ENCODE assay signal across 8 cellular contexts in the genomic region with DNA sequence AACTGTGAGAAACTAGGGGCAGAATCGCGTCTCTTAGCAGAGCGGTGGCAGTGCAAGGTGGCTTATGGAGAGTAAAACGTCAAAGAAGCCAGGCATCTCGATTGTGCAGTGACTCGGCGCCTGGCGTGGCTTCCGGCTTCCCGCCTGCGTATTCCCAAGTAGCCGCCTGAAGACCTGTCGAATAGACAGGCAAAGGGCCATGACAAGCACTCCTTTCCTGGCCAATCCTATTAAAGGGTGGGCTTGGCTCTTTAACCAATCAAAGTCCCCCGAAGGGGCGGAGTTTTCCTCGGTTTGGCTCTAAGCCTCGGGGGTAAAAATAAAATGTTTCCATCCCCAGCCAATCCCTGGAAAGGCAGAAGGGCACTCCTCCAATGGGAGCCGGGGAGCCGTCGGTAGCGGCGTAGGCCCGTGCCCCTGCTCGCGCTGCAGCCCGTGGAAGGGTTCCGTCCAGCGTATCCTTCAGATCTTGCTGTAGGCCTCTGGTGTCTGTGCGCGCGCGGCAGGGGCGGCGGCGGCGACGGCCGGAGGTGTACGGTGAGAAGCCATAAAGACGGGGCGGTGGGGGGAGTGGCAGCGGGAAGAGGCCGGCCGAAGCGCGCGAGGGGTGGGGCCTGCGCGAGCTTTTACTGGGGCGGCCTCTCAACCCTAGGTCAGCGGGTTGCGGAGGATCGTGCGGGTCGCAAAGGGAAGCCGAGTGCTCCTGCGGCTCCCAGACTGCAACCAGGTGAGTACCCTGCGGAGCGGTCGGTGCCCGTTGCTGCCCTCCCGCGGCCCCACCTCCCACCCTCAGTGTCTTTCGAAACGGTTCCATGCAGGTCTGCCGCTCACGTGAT. TPM values are rescaled to one million over a fixed set of nuclear protein-coding genes. Genes with fewer than 3 reads are reported as not detected.
DNase-seq lines count a peak whose midpoint lies in the region; ATAC-seq and TF ChIP-seq lines count a peak whose summit lies in the region.

A gene with protein sequence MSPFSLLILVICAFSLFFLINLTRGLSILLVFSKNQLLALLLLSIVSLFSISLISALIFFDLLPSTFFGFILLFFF (plus strand): TSS at position 395 of the 836 bp plus-strand sequence. CDS start 30,131 bp downstream, outside the sequence.

- H4K20me1 ChIP-seq in osteoblast (ENCODE audit: insufficient read depth, low read length), result no peaks in the 10 kb centered on the region

- TF ChIP-seq CTCF in GM10248 (IDR thresholded peaks at IDR 0.05; ENCODE audit: control extremely low read depth, extremely low read depth, low read depth, missing control alignments), result no peak
- no peak for TF ChIP-seq CTCF in osteoblast (IDR thresholded peaks at IDR 0.05; ENCODE audit: extremely low read depth, low read depth, low read length)
- TF ChIP-seq CTCF in tibial artery (IDR thresholded peaks at IDR 0.05), result no peak

- H3K36me3 Mint-ChIP-seq in activated naive CD8-positive, alpha-beta T cell treated with anti-CD3 and anti-CD28 coated beads, Interleukin-2, amount 10 ng/mL, durations not matched to agents 7 days and 5 days, result peaks cover 1% of the 10 kb centered on the region

- H3K27ac ChIP-seq in osteoblast (ENCODE audit: low read depth, low read length) (peak within 1 kb of the TSS; percentile 80), tibial artery (peak within 1 kb of the TSS; percentile 85 to 94)

- DNase-seq in GM10248 (ENCODE audit: extremely low spot score) (peak; percentile 84), NCI-H1092 treated with DMSO at 0.1 percent for 48 hours (lab: John Stamatoyannopoulos, UW) (peak; percentile 98), SKM-1 treated with dmso at 0.1 percent for 144 hours (lab: John Stamatoyannopoulos, UW; ENCODE audit: unreplicated experiment) (peak; percentile 81), head of caudate nucleus (peak; percentile 72 to 94 (median 87)), osteoblast (ENCODE audit: insufficient read length, low spot score, missing footprints) (peak; percentile 93), tibial artery (peak; percentile 87 to 94)
- DNase-seq in activated naive CD8-positive, alpha-beta T cell treated with anti-CD3 and anti-CD28 coated beads, Interleukin-2, amount 10 ng/mL, durations not matched to agents 7 days and 5 days, result peak; percentile 79

- H3K4me3 ChIP-seq in osteoblast (ENCODE audit: insufficient read depth, low read length) (peak within 1 kb of the TSS; percentile 72), tibial artery (peak within 1 kb of the TSS; percentile 67 to 79)

- H3K9me3 ChIP-seq in osteoblast (ENCODE audit: low read depth, low read length), result no peaks in the 10 kb centered on the region
- no peaks in the 10 kb centered on the region for H3K9me3 ChIP-seq in tibial artery

- peak within 1 kb of the TSS; percentile 90 for H3K4me3 Mint-ChIP-seq in activated naive CD8-positive, alpha-beta T cell treated with anti-CD3 and anti-CD28 coated beads, Interleukin-2, amount 10 ng/mL, durations not matched to agents 7 days and 5 days

- H3K36me3 ChIP-seq in osteoblast (ENCODE audit: insufficient read depth, low read length) (no peaks in the 10 kb centered on the region), tibial artery (peaks cover 0 to 5% (median 0%) of the 10 kb centered on the region in 3 donors)

- peak; percentile 91 for ATAC-seq in HG02610 (IDR thresholded peaks at IDR 0.05; ENCODE audit: unreplicated experiment)
- ATAC-seq in activated naive CD8-positive, alpha-beta T cell treated with anti-CD3 and anti-CD28 coated beads, Interleukin-2, amount 10 ng/mL, durations not matched to agents 7 days and 5 days (ENCODE audit: low read depth), result peak; percentile 85

- H2AFZ ChIP-seq in osteoblast (ENCODE audit: low read length), result peak within 1 kb of the TSS; percentile 84

- H3K4me1 ChIP-seq in osteoblast (ENCODE audit: insufficient read depth, low read length) (peaks cover 10% of the 10 kb centered on the region), tibial artery (peaks cover 0 to 8% (median 0%) of the 10 kb centered on the region in 4 donors)

- H3K4me1 Mint-ChIP-seq in activated naive CD8-positive, alpha-beta T cell treated with anti-CD3 and anti-CD28 coated beads, Interleukin-2, amount 10 ng/mL, durations not matched to agents 7 days and 5 days, result peaks cover 11% of the 10 kb centered on the region

- no peaks in the 10 kb centered on the region for H3K9me3 Mint-ChIP-seq in activated naive CD8-positive, alpha-beta T cell treated with anti-CD3 and anti-CD28 coated beads, Interleukin-2, amount 10 ng/mL, durations not matched to agents 7 days and 5 days

- H3K27me3 ChIP-seq in osteoblast (ENCODE audit: insufficient read depth, low read length) (no peaks in the 10 kb centered on the region), tibial artery (no peaks in the 10 kb centered on the region)

- H3K4me2 ChIP-seq in osteoblast (ENCODE audit: insufficient read depth, low read length), result peak within 1 kb of the TSS; percentile 94

- no peaks in the 10 kb centered on the region for H3K27me3 Mint-ChIP-seq in activated naive CD8-positive, alpha-beta T cell treated with anti-CD3 and anti-CD28 coated beads, Interleukin-2, amount 10 ng/mL, durations not matched to agents 7 days and 5 days

- peaks cover 5% of the 10 kb centered on the region for H3K79me2 ChIP-seq in osteoblast (ENCODE audit: insufficient read depth, low read length)

- POLR2A ChIA-PET in GM10248 (lab: Yijun Ruan, JAX), result interaction anchor here (1.3 kb wide), 1 partner anchor 12 kb away, joined by 7 read pairs; a partner anchor contains a TSS
- POLR2A ChIA-PET in activated naive CD8-positive, alpha-beta T cell treated with anti-CD3 and anti-CD28 coated beads, Interleukin-2, amount 10 ng/mL, durations not matched to agents 7 days and 5 days (lab: Charles Lee), result interaction anchor here (1.5 kb wide), 1 partner anchor 12 kb away, joined by 10 read pairs; a partner anchor contains a TSS

- intact Hi-C loops in head of caudate nucleus (cut with DNase I) (no loop called here), tibial artery (cut with DNase I; ENCODE audit: low total_unique reads) (loop anchor here (1.0 kb wide), 1 partner anchor 23 kb away; no protein-coding TSS in a partner anchor)

- peak within 1 kb of the TSS; percentile 88 for H3K27ac Mint-ChIP-seq in activated naive CD8-positive, alpha-beta T cell treated with anti-CD3 and anti-CD28 coated beads, Interleukin-2, amount 10 ng/mL, durations not matched to agents 7 days and 5 days

- CTCF ChIA-PET in GM10248 (lab: Yijun Ruan, JAX), result no interaction called here

RNA-seq across cellular contexts. Expression of the gene that starts here (rescaled TPM):
- total RNA-seq in activated naive CD8-positive, alpha-beta T cell treated with anti-CD3 and anti-CD28 coated beads, Interleukin-2, amount 10 ng/mL, durations not matched to agents 7 days and 5 days, result 10 to 100 TPM; 14.2 to 16.1 TPM
- 12.3 and 13.3 TPM in 2 replicates for total RNA-seq in osteoblast

Comparison
In these comparisons a context has a peak if more than half of its experiments do, and no peak if none do; other contexts are left out.
1. Peak in every context shown above with its lines: DNase-seq, ATAC-seq, H3K4me3 ChIP-seq and H3K27ac ChIP-seq.